ENCODE assay signal across 9 cellular contexts in genomic region chr19:3618144-3618810, GRCh38. TPM values are rescaled to one million over a fixed set of nuclear protein-coding genes. Genes with fewer than 3 reads are reported as not detected.
A peak's percentile ranks its signal among the peaks of the same experiment; 100 is the strongest.
DNase-seq lines count a peak whose midpoint lies in the region; ATAC-seq and TF ChIP-seq lines count a peak whose summit lies in the region.
"Had no signal": no experiment of that assay in that cellular context is flagged by ENCODE, and none has a peak within 500 bp of the region (broad histone marks: within the 10 kb centered on the region; RNA-seq: fewer than 3 reads in every experiment).

No MANE protein-coding gene starts in this region.

- TF ChIP-seq CTCF in foreskin keratinocyte (conservative IDR thresholded peaks at IDR 0.05) = peak; percentile 84

- peaks cover 16% of the 10 kb centered on the region for H3K36me3 Mint-ChIP-seq in activated T-helper 2 cell treated with anti-CD3 and anti-CD28 coated beads, Interferon-gamma antibody, Interleukin-2, Interleukin-4, amounts not matched to agents 10 μg/mL and 5 μg/mL and 100 μg/mL, durations not matched to agents 14 hours and 24 hours and 36 hours (ENCODE audit: low read depth)

- no peaks in the 10 kb centered on the region for H3K27me3 Mint-ChIP-seq in activated T-helper 2 cell treated with anti-CD3 and anti-CD28 coated beads, Interferon-gamma antibody, Interleukin-2, Interleukin-4, amounts not matched to agents 10 μg/mL and 5 μg/mL and 100 μg/mL, durations not matched to agents 14 hours and 24 hours and 36 hours (ENCODE audit: low read depth)
- H3K27me3 Mint-ChIP-seq: stimulated activated naive CD8-positive, alpha-beta T cell treated with anti-CD3 and anti-CD28 coated beads, Interleukin-15, Interleukin-2, amounts not matched to agents 100 ng/mL and 50 ng/mL, for 24 hours had no signal

- H3K4me3 Mint-ChIP-seq in activated T-helper 2 cell treated with anti-CD3 and anti-CD28 coated beads, Interferon-gamma antibody, Interleukin-2, Interleukin-4, amounts not matched to agents 10 μg/mL and 5 μg/mL and 100 μg/mL, durations not matched to agents 14 hours and 24 hours and 36 hours (ENCODE audit: low read depth) = no peak overlapping the region
- H3K4me3 Mint-ChIP-seq: stimulated activated naive CD8-positive, alpha-beta T cell treated with anti-CD3 and anti-CD28 coated beads, Interleukin-15, Interleukin-2, amounts not matched to agents 100 ng/mL and 50 ng/mL, for 24 hours had no signal

- no peak overlapping the region for H3K27ac ChIP-seq in foreskin keratinocyte

- no peaks in the 10 kb centered on the region for H3K9me3 Mint-ChIP-seq in activated T-helper 2 cell treated with anti-CD3 and anti-CD28 coated beads, Interferon-gamma antibody, Interleukin-2, Interleukin-4, amounts not matched to agents 10 μg/mL and 5 μg/mL and 100 μg/mL, durations not matched to agents 14 hours and 24 hours and 36 hours
- H3K9me3 Mint-ChIP-seq: stimulated activated naive CD8-positive, alpha-beta T cell treated with anti-CD3 and anti-CD28 coated beads, Interleukin-15, Interleukin-2, amounts not matched to agents 100 ng/mL and 50 ng/mL, for 24 hours had no signal

- intact Hi-C loops in activated T-helper 2 cell treated with anti-CD3 and anti-CD28 coated beads, Interferon-gamma antibody, Interleukin-2, Interleukin-4, amounts not matched to agents 10 μg/mL and 5 μg/mL and 100 μg/mL, durations not matched to agents 14 hours and 24 hours and 36 hours (cut with micrococcal nuclease) = loop anchor here (2.0 kb wide), 1 partner anchor 73 kb away; no protein-coding TSS in a partner anchor

- H3K4me1 ChIP-seq in foreskin keratinocyte = no peaks in the 10 kb centered on the region

- peak; percentile 94 for DNase-seq in GM03348 (ENCODE audit: low spot score)
- peak; percentile 7 for DNase-seq in NCI-H2196 treated with DMSO at 0.1 percent for 48 hours (lab: John Stamatoyannopoulos, UW; ENCODE audit: unreplicated experiment)
- peak; percentile 33 for DNase-seq in activated T-helper 2 cell treated with anti-CD3 and anti-CD28 coated beads, Interferon-gamma antibody, Interleukin-2, Interleukin-4, amounts not matched to agents 10 μg/mL and 5 μg/mL and 100 μg/mL, durations not matched to agents 14 hours and 24 hours and 36 hours (ENCODE audit: low spot score)
- DNase-seq in foreskin keratinocyte = no peak
- peak; percentile 18 for DNase-seq in pons (ENCODE audit: low spot score)
- no peak for DNase-seq in SW 1271 (lab: John Stamatoyannopoulos, UW)
- no peak for DNase-seq in DMS153 treated with DMSO at 0.1 percent for 48 hours (lab: John Stamatoyannopoulos, UW; ENCODE audit: unreplicated experiment)

- peaks cover 7% of the 10 kb centered on the region for H3K4me1 Mint-ChIP-seq in activated T-helper 2 cell treated with anti-CD3 and anti-CD28 coated beads, Interferon-gamma antibody, Interleukin-2, Interleukin-4, amounts not matched to agents 10 μg/mL and 5 μg/mL and 100 μg/mL, durations not matched to agents 14 hours and 24 hours and 36 hours (ENCODE audit: low read depth)

- no peak overlapping the region for H3K27ac Mint-ChIP-seq in activated T-helper 2 cell treated with anti-CD3 and anti-CD28 coated beads, Interferon-gamma antibody, Interleukin-2, Interleukin-4, amounts not matched to agents 10 μg/mL and 5 μg/mL and 100 μg/mL, durations not matched to agents 14 hours and 24 hours and 36 hours
- H3K27ac Mint-ChIP-seq: stimulated activated naive CD8-positive, alpha-beta T cell treated with anti-CD3 and anti-CD28 coated beads, Interleukin-15, Interleukin-2, amounts not matched to agents 100 ng/mL and 50 ng/mL, for 24 hours had no signal

- no peaks in the 10 kb centered on the region for H3K27me3 ChIP-seq in foreskin keratinocyte

- ATAC-seq in foreskin keratinocyte = peak; percentile 26
- ATAC-seq in GM21529 (IDR thresholded peaks at IDR 0.05; ENCODE audit: unreplicated experiment) = no peak

RNA-seq across cellular contexts. Expression of gene CACTIN, which starts 8.3 kb away (rescaled TPM):
- 32.8 and 36.2 TPM in 2 replicates for total RNA-seq in activated T-helper 2 cell treated with anti-CD3 and anti-CD28 coated beads, Interferon-gamma antibody, Interleukin-2, Interleukin-4, amounts not matched to agents 10 μg/mL and 5 μg/mL and 100 μg/mL, durations not matched to agents 14 hours and 24 hours and 36 hours
- total RNA-seq in foreskin keratinocyte = 23.7 and 26.1 TPM in 2 replicates
- polyA plus RNA-seq in foreskin keratinocyte = 17.9 and 18.0 TPM in 2 replicates

RNA-seq across cellular contexts. Expression of gene TBXA2R, which starts 11.6 kb away (rescaled TPM):
- total RNA-seq in activated T-helper 2 cell treated with anti-CD3 and anti-CD28 coated beads, Interferon-gamma antibody, Interleukin-2, Interleukin-4, amounts not matched to agents 10 μg/mL and 5 μg/mL and 100 μg/mL, durations not matched to agents 14 hours and 24 hours and 36 hours = 0.09 and 0.14 TPM in 2 replicates
- total RNA-seq in foreskin keratinocyte = 0.46 and 0.82 TPM in 2 replicates
- polyA plus RNA-seq in foreskin keratinocyte = 0.62 and 0.91 TPM in 2 replicates

RNA-seq across cellular contexts. Expression of gene GIPC3, which starts 33.0 kb away (rescaled TPM):
- total RNA-seq in activated T-helper 2 cell treated with anti-CD3 and anti-CD28 coated beads, Interferon-gamma antibody, Interleukin-2, Interleukin-4, amounts not matched to agents 10 μg/mL and 5 μg/mL and 100 μg/mL, durations not matched to agents 14 hours and 24 hours and 36 hours = 0.16 and 0.32 TPM in 2 replicates
- total RNA-seq in foreskin keratinocyte = not detected in 2 replicates
- polyA plus RNA-seq in foreskin keratinocyte = 0.01 TPM in 1 of 2 replicates, not detected in the other

RNA-seq across cellular contexts. Expression of gene HMG20B, which starts 45.5 kb away (rescaled TPM):
- total RNA-seq in activated T-helper 2 cell treated with anti-CD3 and anti-CD28 coated beads, Interferon-gamma antibody, Interleukin-2, Interleukin-4, amounts not matched to agents 10 μg/mL and 5 μg/mL and 100 μg/mL, durations not matched to agents 14 hours and 24 hours and 36 hours = 55.3 and 66.3 TPM in 2 replicates
- total RNA-seq in foreskin keratinocyte = 51.9 and 59.9 TPM in 2 replicates
- 72.2 and 77.7 TPM in 2 replicates for polyA plus RNA-seq in foreskin keratinocyte

Comparison
In these comparisons a context has a peak if more than half of its experiments do, and no peak if none do; other contexts are left out.
1. DNase-seq: peak in GM03348 (single experiment), NCI-H2196 treated with DMSO at 0.1 percent for 48 hours (single experiment), activated T-helper 2 cell treated with anti-CD3 and anti-CD28 coated beads, Interferon-gamma antibody, Interleukin-2, Interleukin-4, amounts not matched to agents 10 μg/mL and 5 μg/mL and 100 μg/mL, durations not matched to agents 14 hours and 24 hours and 36 hours (single experiment) and pons (single experiment); none in foreskin keratinocyte (0 of 2), SW 1271 (0 of 2) and DMS153 treated with DMSO at 0.1 percent for 48 hours (single experiment).